In the genomic region with DNA sequence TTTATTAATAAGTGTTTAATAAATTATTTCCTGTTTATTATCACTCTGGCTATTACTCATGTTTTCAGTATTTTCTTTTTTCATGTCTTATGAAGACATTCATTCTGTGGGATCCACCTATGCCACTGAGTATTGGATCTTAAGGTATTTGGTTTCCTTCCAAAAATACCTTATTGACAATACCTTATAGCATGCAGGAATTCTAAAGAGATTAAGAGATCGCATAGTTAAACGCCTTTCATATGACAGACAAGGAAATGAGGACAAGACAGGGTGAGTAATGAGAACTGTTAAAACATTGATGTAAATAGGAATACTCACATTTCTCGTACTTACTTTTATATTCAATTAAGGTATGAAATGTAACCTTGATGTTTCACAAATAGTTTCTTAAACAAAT, we compare ENCODE assay signal across 14 cellular contexts. TPM values are rescaled to one million over a fixed set of nuclear protein-coding genes. Genes with fewer than 3 reads are reported as not detected.
"Had no signal": no experiment of that assay in that cellular context is flagged by ENCODE, and none has a peak within 500 bp of the region (broad histone marks: within the 10 kb centered on the region; RNA-seq: fewer than 3 reads in every experiment).

No MANE protein-coding gene starts in this region.

- ATAC-seq: natural killer cell had no signal

- H3K4me1 ChIP-seq: right atrium auricular region, sigmoid colon had no signal

- DNase-seq: dorsolateral prefrontal cortex; effector CD8-positive, alpha-beta T cell; foreskin melanocyte; head of caudate nucleus; natural killer cell; posterior cingulate gyrus; sigmoid colon; small intestine; stimulated activated CD4-positive, alpha-beta T cell treated with anti-CD3 and anti-CD28 coated beads, Interleukin-12 subunit alpha, Interleukin-12 subunit beta, amount 100 ng/mL, for 4 hours; stimulated activated naive CD4-positive, alpha-beta T cell treated with Interleukin-2 at 50 U/mL for 16 hours had no signal

- H3K9me3 ChIP-seq: right atrium auricular region, sigmoid colon had no signal

- H3K4me3 ChIP-seq: coronary artery, dorsolateral prefrontal cortex, hepatocyte, right atrium auricular region, sigmoid colon had no signal

- H3K4me2 ChIP-seq: hepatocyte had no signal

- H3K27ac ChIP-seq: coronary artery, dorsolateral prefrontal cortex, right atrium auricular region, sigmoid colon had no signal

- H3K79me2 ChIP-seq: hepatocyte had no signal

- H3K36me3 ChIP-seq: right atrium auricular region, sigmoid colon had no signal

- H3K27me3 ChIP-seq: hepatocyte, right atrium auricular region, sigmoid colon had no signal

RNA-seq across cellular contexts. Expression of a gene that starts 38.2 kb away (rescaled TPM):
- polyA plus RNA-seq: hepatocyte, urinary bladder had no signal
